17 cellular contexts compared by ENCODE assay signal in genomic region chr3:69719723-69720122, GRCh38. TPM values are rescaled to one million over a fixed set of nuclear protein-coding genes. Genes with fewer than 3 reads are reported as not detected.
DNase-seq lines count a peak whose midpoint lies in the region; ATAC-seq and TF ChIP-seq lines count a peak whose summit lies in the region.
"Had no signal": no experiment of that assay in that cellular context is flagged by ENCODE, and none has a peak within 500 bp of the region (broad histone marks: within the 10 kb centered on the region; RNA-seq: fewer than 3 reads in every experiment).

No MANE protein-coding gene starts in this region.

- H3K9me2 ChIP-seq in GM23338 (ENCODE audit: insufficient read depth): 0 out of 2 replicates have a peak, but pooled peaks cover 4% of the 10 kb centered on the region

- H3K79me2 ChIP-seq in GM23338 (replicated peaks; ENCODE audit: insufficient read depth): no peaks in the 10 kb centered on the region

- H3K9me3 ChIP-seq in heart left ventricle: no peaks in the 10 kb centered on the region
- no peaks in the 10 kb centered on the region for H3K9me3 ChIP-seq in right cardiac atrium (ENCODE audit: control insufficient read depth, low read length)
- no peaks in the 10 kb centered on the region for H3K9me3 ChIP-seq in gastrocnemius medialis
- H3K9me3 ChIP-seq in T-helper 17 cell (ENCODE audit: control insufficient read depth, low read length, poor library complexity, severe bottlenecking): no peaks in the 10 kb centered on the region

- no peaks in the 10 kb centered on the region for H3K9me3 Mint-ChIP-seq in GM23338

- H3K4me3 Mint-ChIP-seq in GM23338 (no peak overlapping the region), T-helper 17 cell (no peak overlapping the region)

- H3K27ac ChIP-seq in GM23338 (ENCODE audit: low read depth) (no peak overlapping the region), heart left ventricle (peak overlapping the region in 6 of 12 donors; percentile 9 to 44 (median 20)), right cardiac atrium (ENCODE audit: low read length) (no peak overlapping the region), gastrocnemius medialis (peak overlapping the region; percentile 80 to 89 (median 86))

- ATAC-seq in GM23338 (no peak), heart left ventricle (peak; percentile 48 to 76 (median 68)), right cardiac atrium (peak; percentile 17 to 25), gastrocnemius medialis (peak; percentile 96 to 98), GM19452 (IDR thresholded peaks at IDR 0.05; ENCODE audit: unreplicated experiment) (no peak), T-helper 17 cell (no peak), HG03439 (IDR thresholded peaks at IDR 0.05; ENCODE audit: unreplicated experiment) (no peak)
- ATAC-seq: PC-3 had no signal

- peaks cover 12% of the 10 kb centered on the region for H3K4me1 ChIP-seq in GM23338 (ENCODE audit: insufficient read depth)
- H3K4me1 ChIP-seq in heart left ventricle: peaks cover 0 to 16% (median 1%) of the 10 kb centered on the region in 12 donors
- H3K4me1 ChIP-seq in right cardiac atrium (ENCODE audit: control insufficient read depth, insufficient read depth, low read length): peaks cover 3% of the 10 kb centered on the region
- peaks cover 28 to 31% of the 10 kb centered on the region in 2 donors for H3K4me1 ChIP-seq in gastrocnemius medialis

- 29 to 41% (median 34%) methylated on average over 2 of the region's 2 CpGs for whole genome bisulfite sequencing in heart left ventricle, 4 donors
- WGBS in right cardiac atrium: 38% methylated on average over 2 of the region's 2 CpGs

- H3K27me3 ChIP-seq in GM23338 (ENCODE audit: insufficient read depth): no peaks in the 10 kb centered on the region
- H3K27me3 ChIP-seq in heart left ventricle: no peaks in the 10 kb centered on the region
- no peaks in the 10 kb centered on the region for H3K27me3 ChIP-seq in right cardiac atrium (ENCODE audit: control insufficient read depth, insufficient read depth)
- no peaks in the 10 kb centered on the region for H3K27me3 ChIP-seq in gastrocnemius medialis

- no peaks in the 10 kb centered on the region for H3K36me3 ChIP-seq in GM23338 (ENCODE audit: insufficient read depth)
- H3K36me3 ChIP-seq in heart left ventricle: no peaks in the 10 kb centered on the region
- no peaks in the 10 kb centered on the region for H3K36me3 ChIP-seq in gastrocnemius medialis

- no peaks in the 10 kb centered on the region for H3K36me3 Mint-ChIP-seq in GM23338 (ENCODE audit: low read depth)
- no peaks in the 10 kb centered on the region for H3K36me3 Mint-ChIP-seq in T-helper 17 cell (ENCODE audit: low read depth)

- 0 out of 2 replicates have a peak overlapping the region, but pooled peaks have one; percentile 45 for H3K4me2 ChIP-seq in GM23338

- H3K4me3 ChIP-seq in GM23338 (no peak overlapping the region), heart left ventricle (no peak overlapping the region), right cardiac atrium (ENCODE audit: low read length) (no peak overlapping the region), gastrocnemius medialis (no peak overlapping the region)

- H3K27ac Mint-ChIP-seq in GM23338: no peak overlapping the region
- no peak overlapping the region for H3K27ac Mint-ChIP-seq in T-helper 17 cell

- intact Hi-C loops in heart left ventricle (cut with DNase I) (no loop called here), right cardiac atrium (cut with DNase I) (no loop called here), gastrocnemius medialis (cut with DNase I; ENCODE audit: low total_unique reads) (loop anchor here (2.0 kb wide), 1 partner anchor 17 kb away; no protein-coding TSS in a partner anchor)

- H3K4me1 Mint-ChIP-seq in GM23338: peaks cover 20% of the 10 kb centered on the region
- no peaks in the 10 kb centered on the region for H3K4me1 Mint-ChIP-seq in T-helper 17 cell

- TF ChIP-seq POLR2A in heart left ventricle (IDR thresholded peaks at IDR 0.05): no peak
- TF ChIP-seq POLR2A in gastrocnemius medialis (IDR thresholded peaks at IDR 0.05): no peak

- H3K27me3 Mint-ChIP-seq in GM23338 (ENCODE audit: insufficient read depth, low read depth, poor library complexity) (peaks cover 7% of the 10 kb centered on the region), T-helper 17 cell (peaks cover 7% of the 10 kb centered on the region)

- no peaks in the 10 kb centered on the region for H3F3A ChIP-seq in GM23338 (replicated peaks; ENCODE audit: low read depth)

- in situ Hi-C loops in gastrocnemius medialis (cut with MboI; ENCODE audit: low sequenced_read_pairs in 4 of 4): no loop called here

- no peaks in the 10 kb centered on the region for H4K20me1 ChIP-seq in GM23338 (replicated peaks; ENCODE audit: insufficient read depth)

- H2AFZ ChIP-seq in GM23338: no peak overlapping the region

- TF ChIP-seq CTCF in GM23338 (conservative IDR thresholded peaks at IDR 0.05; ENCODE audit: low read depth in 2 of 2) (no peak), heart left ventricle (IDR thresholded peaks at IDR 0.05) (no peak), gastrocnemius medialis (IDR thresholded peaks at IDR 0.05 in 4 of 5, conservative IDR thresholded peaks at IDR 0.05 in 1 of 5) (no peak)

- no peak for DNase-seq in GM23338 (ENCODE audit: low spot score)
- DNase-seq in heart left ventricle: no peak
- no peak for DNase-seq in right cardiac atrium
- DNase-seq in gastrocnemius medialis: peak; percentile 35 to 49
- DNase-seq in T-helper 17 cell: no peak
- DNase-seq: DMS153, HCEC 1CT, KBM-7, NCI-H1105 treated with DMSO at 0.1 percent for 48 hours, NCI-H2029, NCI-H446, NCI-H524 treated with DMSO at 0.1 percent for 48 hours, NCI-H774, PC-3, SHP77 had no signal

TF ChIP-seq in GM23338, 12 proteins besides CTCF, POLR2A, EP300 and RAD21 (continues in another document):
- TF ChIP-seq CREB1 (CRISPR knock-in tag; IDR thresholded peaks at IDR 0.05; ENCODE audit: low read depth): no peak
- TF ChIP-seq, protein P1, sequence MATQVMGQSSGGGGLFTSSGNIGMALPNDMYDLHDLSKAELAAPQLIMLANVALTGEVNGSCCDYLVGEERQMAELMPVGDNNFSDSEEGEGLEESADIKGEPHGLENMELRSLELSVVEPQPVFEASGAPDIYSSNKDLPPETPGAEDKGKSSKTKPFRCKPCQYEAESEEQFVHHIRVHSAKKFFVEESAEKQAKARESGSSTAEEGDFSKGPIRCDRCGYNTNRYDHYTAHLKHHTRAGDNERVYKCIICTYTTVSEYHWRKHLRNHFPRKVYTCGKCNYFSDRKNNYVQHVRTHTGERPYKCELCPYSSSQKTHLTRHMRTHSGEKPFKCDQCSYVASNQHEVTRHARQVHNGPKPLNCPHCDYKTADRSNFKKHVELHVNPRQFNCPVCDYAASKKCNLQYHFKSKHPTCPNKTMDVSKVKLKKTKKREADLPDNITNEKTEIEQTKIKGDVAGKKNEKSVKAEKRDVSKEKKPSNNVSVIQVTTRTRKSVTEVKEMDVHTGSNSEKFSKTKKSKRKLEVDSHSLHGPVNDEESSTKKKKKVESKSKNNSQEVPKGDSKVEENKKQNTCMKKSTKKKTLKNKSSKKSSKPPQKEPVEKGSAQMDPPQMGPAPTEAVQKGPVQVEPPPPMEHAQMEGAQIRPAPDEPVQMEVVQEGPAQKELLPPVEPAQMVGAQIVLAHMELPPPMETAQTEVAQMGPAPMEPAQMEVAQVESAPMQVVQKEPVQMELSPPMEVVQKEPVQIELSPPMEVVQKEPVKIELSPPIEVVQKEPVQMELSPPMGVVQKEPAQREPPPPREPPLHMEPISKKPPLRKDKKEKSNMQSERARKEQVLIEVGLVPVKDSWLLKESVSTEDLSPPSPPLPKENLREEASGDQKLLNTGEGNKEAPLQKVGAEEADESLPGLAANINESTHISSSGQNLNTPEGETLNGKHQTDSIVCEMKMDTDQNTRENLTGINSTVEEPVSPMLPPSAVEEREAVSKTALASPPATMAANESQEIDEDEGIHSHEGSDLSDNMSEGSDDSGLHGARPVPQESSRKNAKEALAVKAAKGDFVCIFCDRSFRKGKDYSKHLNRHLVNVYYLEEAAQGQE (IDR thresholded peaks at IDR 0.05; ENCODE audit: unreplicated experiment): no peak
- TF ChIP-seq ZNF331 (CRISPR knock-in tag; IDR thresholded peaks at IDR 0.05; ENCODE audit: low read depth): no peak
- TF ChIP-seq POLR2AphosphoS5 (IDR thresholded peaks at IDR 0.05; ENCODE audit: low read depth): no peak
- no peak for TF ChIP-seq NANOG (IDR thresholded peaks at IDR 0.05; ENCODE audit: borderline replicate concordance)
- no peak for TF ChIP-seq STAT1 (IDR thresholded peaks at IDR 0.05; ENCODE audit: unreplicated experiment)
- TF ChIP-seq EZH2 (IDR thresholded peaks at IDR 0.05; ENCODE audit: low read depth, unreplicated experiment): no peak

RNA-seq across cellular contexts. Expression of gene MITF, which starts 19.5 kb away (rescaled TPM):
- total RNA-seq in GM23338 (2014; rRNA removed; shearing (Covaris generic)): 1.9 and 4.2 TPM in 2 replicates
- polyA plus RNA-seq in GM23338 (2016; fragmentation: Nextera tagmentation; extraction: Ambion mirVana) (1.5 and 2.4 TPM in 2 replicates), heart left ventricle (10 to 100 TPM; 17.9 to 56.9 TPM), right cardiac atrium (18.6 TPM)
- total RNA-seq in heart left ventricle (100 to 1,000 TPM in 2 of 9 donors, 10 to 100 TPM in 7; 61.4 to 114 (median 86.9) TPM), right cardiac atrium (10 to 100 TPM; 48.3 to 75.3 (median 58.4) TPM), gastrocnemius medialis (100 to 1,000 TPM in 3 of 4 donors, 10 to 100 TPM in 1; 71.1 to 139 (median 109) TPM), T-helper 17 cell (1 to 10 TPM in 1 of 2 donors, under 1 TPM in 1; 0.50 to 3.8 TPM)

Comparison
In these comparisons a context has a peak if more than half of its experiments do, and no peak if none do; other contexts are left out.
1. ATAC-seq: peak in heart left ventricle (4 of 4), right cardiac atrium (2 of 2) and gastrocnemius medialis (2 of 2); none in GM23338 (single experiment), GM19452 (single experiment), T-helper 17 cell (single experiment) and HG03439 (single experiment).
2. DNase-seq: peak in gastrocnemius medialis (2 of 2); none in GM23338 (single experiment), heart left ventricle (0 of 5), right cardiac atrium (0 of 3) and T-helper 17 cell (0 of 3).
3. H3K27ac ChIP-seq: peak in gastrocnemius medialis (4 of 4); none in GM23338 (single experiment) and right cardiac atrium (single experiment).